Comparison of ENCODE assay signal across 8 cellular contexts in the genomic region with DNA sequence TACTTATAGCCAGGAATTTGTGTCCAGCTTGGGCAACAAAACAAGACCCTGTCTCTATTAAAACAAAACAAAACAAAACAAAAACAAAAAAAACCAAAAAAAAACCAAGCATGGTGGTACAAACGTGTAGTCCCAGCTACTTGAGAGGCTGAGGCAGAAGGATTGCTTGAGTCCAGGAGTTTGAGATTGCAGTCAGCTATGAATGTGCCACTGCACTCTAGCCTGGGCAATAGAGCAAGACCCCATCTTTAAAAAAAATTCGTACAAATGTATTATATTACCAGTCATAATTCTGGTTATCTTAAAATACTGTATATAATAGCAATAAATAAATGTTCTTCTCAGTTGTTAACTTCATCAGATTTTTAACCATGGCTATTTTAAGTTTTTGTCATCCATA.
"Had no signal": no experiment of that assay in that cellular context is flagged by ENCODE, and none has a peak within 500 bp of the region (broad histone marks: within the 10 kb centered on the region; RNA-seq: fewer than 3 reads in every experiment).

No MANE protein-coding gene starts in this region.

- H3K9me3 Mint-ChIP-seq: IgD-negative memory B cell had no signal

- H3K27ac ChIP-seq: HL-60, KMS-11 had no signal

- H3K36me3 Mint-ChIP-seq: IgD-negative memory B cell had no signal

- H3K9ac ChIP-seq: KMS-11 had no signal

- FAIRE-seq: HepG2, HTR-8/SVneo had no signal

- ATAC-seq: HepG2 had no signal

- DNase-seq: IMR-90, KBM-7, KG1 had no signal

- H3K4me2 ChIP-seq: KMS-11 had no signal

- H3K27ac Mint-ChIP-seq: IgD-negative memory B cell had no signal

- H3K27me3 Mint-ChIP-seq: IgD-negative memory B cell had no signal
